In genomic region chr6:72639920-72640621, GRCh38 we compare ENCODE assay signal across 1 cellular context.
TF ChIP-seq lines count a peak whose summit lies in the region.

No MANE protein-coding gene starts in this region.

TF ChIP-seq in GM12878, 131 proteins besides CTCF, POLR2A, EP300 and RAD21:
- peak; percentile 38; the same call in 1 of the 2 replicates for TF ChIP-seq SMC3 (IDR thresholded peaks at IDR 0.05; ENCODE audit: borderline replicate concordance, low read length)
- no peak for TF ChIP-seq ZZZ3 (IDR thresholded peaks at IDR 0.05; ENCODE audit: control insufficient read depth, insufficient read length, low read depth)
- TF ChIP-seq RAD51 (IDR thresholded peaks at IDR 0.05): no peak
- TF ChIP-seq REST (IDR thresholded peaks at IDR 0.05; ENCODE audit: low read depth, low read length): no peak
